10 cellular contexts compared by ENCODE assay signal in genomic region chr9:108444400-108445358, GRCh38.
DNase-seq lines count a peak whose midpoint lies in the region; ATAC-seq lines count a peak whose summit lies in the region.
"Had no signal": no experiment of that assay in that cellular context is flagged by ENCODE, and none has a peak within 500 bp of the region (broad histone marks: within the 10 kb centered on the region; RNA-seq: fewer than 3 reads in every experiment).

No MANE protein-coding gene starts in this region.

- H3K36me3 Mint-ChIP-seq in activated naive CD4-positive, alpha-beta T cell treated with anti-CD3 and anti-CD28 coated beads, Interleukin-2, amount 50 U/mL, for 72 hours, result peaks cover 0 to 7% of the 10 kb centered on the region in 2 donors
- H3K36me3 Mint-ChIP-seq: naive thymus-derived CD8-positive, alpha-beta T cell had no signal

- H3K4me3 ChIP-seq in adipocyte (ENCODE audit: low read length), result peak overlapping the region; percentile 81

- peaks cover 7 to 21% of the 10 kb centered on the region in 2 donors for H3K9me3 Mint-ChIP-seq in activated naive CD4-positive, alpha-beta T cell treated with anti-CD3 and anti-CD28 coated beads, Interleukin-2, amount 50 U/mL, for 72 hours

- peaks cover 60% of the 10 kb centered on the region for H3K4me1 ChIP-seq in adipocyte (ENCODE audit: control insufficient read depth, insufficient read depth, low read length)
- H3K4me1 ChIP-seq: BE2C had no signal

- H3K9me3 ChIP-seq in adipocyte (ENCODE audit: control insufficient read depth, low read length), result no peaks in the 10 kb centered on the region
- H3K9me3 ChIP-seq: BE2C had no signal

- no peak overlapping the region for H3K27ac Mint-ChIP-seq in activated naive CD4-positive, alpha-beta T cell treated with anti-CD3 and anti-CD28 coated beads, Interleukin-2, amount 50 U/mL, for 72 hours

- peak; percentile 91 for DNase-seq in A172 (ENCODE audit: low spot score)
- peak; percentile 93 for DNase-seq in M059J (ENCODE audit: low read depth)
- DNase-seq in adipocyte (ENCODE audit: low read depth), result peak; percentile 94
- peak; percentile 74 for DNase-seq in kidney tubule cell (ENCODE audit: low spot score)
- DNase-seq in activated naive CD4-positive, alpha-beta T cell treated with anti-CD3 and anti-CD28 coated beads, Interleukin-2, amount 50 U/mL, for 72 hours (ENCODE audit: low spot score in 2 of 2), result no peak
- DNase-seq: BE2C; naive thymus-derived CD8-positive, alpha-beta T cell had no signal

- peak overlapping the region; percentile 93 for H3K9ac ChIP-seq in adipocyte (ENCODE audit: low read length)

- no peaks in the 10 kb centered on the region for H3K27me3 ChIP-seq in adipocyte (replicated peaks; ENCODE audit: control insufficient read depth, insufficient read depth, low read length)
- H3K27me3 ChIP-seq: BE2C had no signal

- no peaks in the 10 kb centered on the region for H3K36me3 ChIP-seq in adipocyte (ENCODE audit: control insufficient read depth, insufficient read depth, low read length, severe bottlenecking)
- H3K36me3 ChIP-seq: BE2C had no signal

- ATAC-seq in GM18520 (IDR thresholded peaks at IDR 0.05; ENCODE audit: unreplicated experiment), result no peak
- no peak for ATAC-seq in GM19035 (IDR thresholded peaks at IDR 0.05; ENCODE audit: unreplicated experiment)
- ATAC-seq in GM19395 (IDR thresholded peaks at IDR 0.05; ENCODE audit: unreplicated experiment), result no peak
- no peak for ATAC-seq in activated naive CD4-positive, alpha-beta T cell treated with anti-CD3 and anti-CD28 coated beads, Interleukin-2, amount 50 U/mL, for 72 hours
- ATAC-seq: naive thymus-derived CD8-positive, alpha-beta T cell had no signal

Comparison
In these comparisons a context has a peak if more than half of its experiments do, and no peak if none do; other contexts are left out.
1. DNase-seq: peak in A172 (single experiment), M059J (single experiment), adipocyte (single experiment) and kidney tubule cell (single experiment); none in activated naive CD4-positive, alpha-beta T cell treated with anti-CD3 and anti-CD28 coated beads, Interleukin-2, amount 50 U/mL, for 72 hours (0 of 2).